In the genomic region with DNA sequence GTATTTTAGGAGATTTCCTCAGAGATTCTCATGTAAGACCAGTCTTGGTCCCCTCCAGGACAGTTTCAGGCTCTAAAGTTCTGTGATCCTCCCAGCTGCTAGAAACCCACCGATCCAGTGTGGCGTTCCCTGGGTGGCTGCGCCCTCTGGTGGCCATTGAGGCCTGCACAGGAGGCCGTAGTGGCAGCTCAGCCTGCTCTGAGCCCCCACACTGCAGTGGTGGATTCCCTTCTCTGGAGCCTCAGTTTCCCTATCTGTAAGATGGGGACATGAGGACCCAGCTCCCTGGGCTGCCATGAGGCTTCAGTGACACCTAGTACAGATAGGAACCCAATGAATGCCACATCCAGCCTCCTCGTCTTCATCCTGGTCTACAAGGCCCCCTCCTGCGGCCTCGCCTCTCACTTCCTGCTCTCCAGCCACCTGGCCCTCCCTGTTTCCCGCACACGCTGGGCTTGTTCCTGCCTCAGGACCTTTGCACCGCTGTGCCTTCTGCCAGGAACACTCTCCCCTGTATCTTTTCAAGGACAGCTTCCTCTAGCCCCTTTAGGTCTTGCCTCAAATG, we compare ENCODE assay signal across 8 cellular contexts. TPM values are rescaled to one million over a fixed set of nuclear protein-coding genes. Genes with fewer than 3 reads are reported as not detected.
DNase-seq lines count a peak whose midpoint lies in the region; ATAC-seq, FAIRE-seq and TF ChIP-seq lines count a peak whose summit lies in the region.

No MANE protein-coding gene starts in this region.

- peaks cover 16% of the 10 kb centered on the region for H3K4me1 Mint-ChIP-seq in T-helper 17 cell

- peaks cover 4% of the 10 kb centered on the region for H3K36me3 Mint-ChIP-seq in T-helper 17 cell (ENCODE audit: low read depth)

- peak; percentile 95 for FAIRE-seq in GM18507 (lab: Jason Lieb, UNC)

- H3K27ac Mint-ChIP-seq in T-helper 17 cell: peak overlapping the region; percentile 84

- TF ChIP-seq POLR2A in sigmoid colon (IDR thresholded peaks at IDR 0.05): no peak

- no peak overlapping the region for H3K4me3 ChIP-seq in sigmoid colon

- H3K9me3 ChIP-seq in T-helper 17 cell (ENCODE audit: control insufficient read depth, low read length, poor library complexity, severe bottlenecking): no peaks in the 10 kb centered on the region
- no peaks in the 10 kb centered on the region for H3K9me3 ChIP-seq in sigmoid colon

- ATAC-seq in T-helper 17 cell (peak; percentile 93), left ventricle myocardium superior (peak; percentile 81), HG02571 (IDR thresholded peaks at IDR 0.05; ENCODE audit: unreplicated experiment) (no peak)

- peak; percentile 77 to 96 (median 86) for TF ChIP-seq CTCF in sigmoid colon (IDR thresholded peaks at IDR 0.05)

- TF ChIP-seq EP300 in sigmoid colon (IDR thresholded peaks at IDR 0.05): no peak

- no peaks in the 10 kb centered on the region for H3K27me3 Mint-ChIP-seq in T-helper 17 cell

- intact Hi-C loops in left ventricle myocardium superior (cut with micrococcal nuclease) (loop anchor here (10.0 kb wide), 1 partner anchor 55 kb away; the partner anchor contains the start of gene POLR2C), sigmoid colon (cut with DNase I) (loop anchor here (1.0 to 5.0 kb wide), 3 partner anchors 58 to 218 kb away; partner anchors contain the start of gene POLR2C)

- 29 to 31% methylated on average over 10 of the region's 10 CpGs for WGBS in sigmoid colon, 2 donors

- H3K27me3 ChIP-seq in sigmoid colon: no peaks in the 10 kb centered on the region

- no peak overlapping the region for H3K4me3 Mint-ChIP-seq in T-helper 17 cell

- peaks cover 9 to 50% (median 21%) of the 10 kb centered on the region in 4 donors for H3K36me3 ChIP-seq in sigmoid colon

- peak; percentile 92 for DNase-seq in AG20443 (ENCODE audit: low spot score)
- peak; percentile 79 for DNase-seq in GM18507 (ENCODE audit: extremely low spot score, insufficient read length, low read depth)
- peak in 57 of 76 experiments; percentile 4 to 80 (median 49) for DNase-seq in HUDEP-2 (lab: John Stamatoyannopoulos, UW; ENCODE audit: unreplicated experiment in 76 of 76)
- DNase-seq in T-helper 17 cell: peak; percentile 65 to 77 (median 72)
- peak; percentile 51 for DNase-seq in amniotic epithelial cell (ENCODE audit: low read depth)
- DNase-seq in left ventricle myocardium superior: peak; percentile 89
- peak; percentile 88 for DNase-seq in sigmoid colon

- H3K27ac ChIP-seq in sigmoid colon: no peak overlapping the region

- peaks cover 0 to 3% (median 0%) of the 10 kb centered on the region in 4 donors for H3K4me1 ChIP-seq in sigmoid colon

RNA-seq across cellular contexts. Expression of gene CCDC102A, which starts 16.5 kb away (rescaled TPM):
- 1 to 10 TPM; 3.1 to 4.9 TPM for total RNA-seq in T-helper 17 cell
- total RNA-seq in left ventricle myocardium superior: 13.2 TPM
- total RNA-seq in sigmoid colon: 10 to 100 TPM; 17.8 to 46.8 (median 21.0) TPM
- polyA plus RNA-seq in sigmoid colon: 1 to 10 TPM; 1.6 to 4.0 (median 2.4) TPM

RNA-seq across cellular contexts. Expression of gene ADGRG5, which starts 22.6 kb away (rescaled TPM):
- 1 to 10 TPM; 1.6 to 2.8 TPM for total RNA-seq in T-helper 17 cell
- total RNA-seq in left ventricle myocardium superior: not detected
- under 1 TPM in 1 of 4 donors, not detected in 3; 0.36 TPM for total RNA-seq in sigmoid colon
- 1 to 10 TPM in 1 of 3 donors, under 1 TPM in 2; 0.60 to 4.0 (median 0.69) TPM for polyA plus RNA-seq in sigmoid colon

RNA-seq across cellular contexts. Expression of gene DOK4, which starts 33.6 kb away (rescaled TPM):
- 1 to 10 TPM; 1.8 to 2.6 TPM for total RNA-seq in T-helper 17 cell
- total RNA-seq in left ventricle myocardium superior: 9.1 TPM
- total RNA-seq in sigmoid colon: 10 to 100 TPM in 2 of 4 donors, 1 to 10 TPM in 2; 3.9 to 21.8 (median 10.1) TPM
- 100 to 1,000 TPM; 102 to 147 (median 103) TPM for polyA plus RNA-seq in sigmoid colon

RNA-seq across cellular contexts. Expression of gene POLR2C, which starts 57.4 kb away (rescaled TPM):
- total RNA-seq in T-helper 17 cell: 10 to 100 TPM; 76.1 to 82.6 TPM
- total RNA-seq in left ventricle myocardium superior: 37.3 TPM
- 100 to 1,000 TPM in 2 of 4 donors, 10 to 100 TPM in 2; 60.7 to 141 (median 101) TPM for total RNA-seq in sigmoid colon
- polyA plus RNA-seq in sigmoid colon: 10 to 100 TPM; 52.3 to 77.7 (median 60.1) TPM
